Comparison of ENCODE assay signal across 15 cellular contexts in genomic region chr3:34969513-34969912, GRCh38.
DNase-seq lines count a peak whose midpoint lies in the region; ATAC-seq and TF ChIP-seq lines count a peak whose summit lies in the region.
"Had no signal": no experiment of that assay in that cellular context is flagged by ENCODE, and none has a peak within 500 bp of the region (broad histone marks: within the 10 kb centered on the region; RNA-seq: fewer than 3 reads in every experiment).

No MANE protein-coding gene starts in this region.

- no peaks in the 10 kb centered on the region for H4K20me1 ChIP-seq in Loucy (ENCODE audit: insufficient read depth, low read length, poor library complexity, severe bottlenecking)
- H4K20me1 ChIP-seq: BLaER1 treated with 17β-estradiol and CSF1 and Interleukin-3, amounts not matched to agents 10 nM and 100 nM had no signal

- H3K4me1 Mint-ChIP-seq in chondrocyte (ENCODE audit: low read depth) (peaks cover 13% of the 10 kb centered on the region), type B pancreatic cell (ENCODE audit: unreplicated experiment) (no peaks in the 10 kb centered on the region)

- no peaks in the 10 kb centered on the region for H3K4me1 ChIP-seq in liver (ENCODE audit: control insufficient read depth in 4 of 4, insufficient read depth in 4 of 4, low read length in 3 of 4)
- H3K4me1 ChIP-seq in right lobe of liver = no peaks in the 10 kb centered on the region
- no peaks in the 10 kb centered on the region for H3K4me1 ChIP-seq in Loucy (ENCODE audit: insufficient read depth, low read length, poor library complexity, severe bottlenecking)

- H3K27ac ChIP-seq in liver (ENCODE audit: low read depth in 1 of 2, low read length in 2 of 2) = no peak overlapping the region
- H3K27ac ChIP-seq in right lobe of liver = no peak overlapping the region
- H3K27ac ChIP-seq: BLaER1 treated with 17β-estradiol and CSF1 and Interleukin-3, amounts not matched to agents 10 nM and 100 nM; SJCRH30 had no signal

- no peak overlapping the region for H2AFZ ChIP-seq in Loucy (ENCODE audit: low read length)

- H3K27me3 Mint-ChIP-seq in chondrocyte (ENCODE audit: low read depth) (no peaks in the 10 kb centered on the region), type B pancreatic cell (no peaks in the 10 kb centered on the region)

- H3K9me3 ChIP-seq in liver (ENCODE audit: control insufficient read depth in 4 of 4, low read length in 3 of 4) (no peaks in the 10 kb centered on the region), right lobe of liver (no peaks in the 10 kb centered on the region), Loucy (ENCODE audit: insufficient read depth, low read depth, low read length) (no peaks in the 10 kb centered on the region)
- H3K9me3 ChIP-seq: BLaER1 treated with 17β-estradiol and CSF1 and Interleukin-3, amounts not matched to agents 10 nM and 100 nM; SJCRH30 had no signal

- H3K9me3 Mint-ChIP-seq in chondrocyte (ENCODE audit: low read depth) (no peaks in the 10 kb centered on the region), type B pancreatic cell (no peaks in the 10 kb centered on the region)
- peaks cover 5 to 9% of the 10 kb centered on the region in 2 donors for H3K9me3 Mint-ChIP-seq in activated naive CD4-positive, alpha-beta T cell treated with anti-CD3 and anti-CD28 coated beads, Interleukin-2, amount 50 U/mL, for 72 hours

- H3K4me3 Mint-ChIP-seq in chondrocyte (ENCODE audit: unreplicated experiment) (no peak overlapping the region), type B pancreatic cell (no peak overlapping the region)

- H3K27me3 ChIP-seq in liver (ENCODE audit: control insufficient read depth in 4 of 4, insufficient read depth in 4 of 4, low read length in 3 of 4) = no peaks in the 10 kb centered on the region
- H3K27me3 ChIP-seq in right lobe of liver = no peaks in the 10 kb centered on the region
- no peaks in the 10 kb centered on the region for H3K27me3 ChIP-seq in Loucy (ENCODE audit: insufficient read depth, low read length, poor library complexity, severe bottlenecking)
- H3K27me3 ChIP-seq: BLaER1 treated with 17β-estradiol and CSF1 and Interleukin-3, amounts not matched to agents 10 nM and 100 nM; SJCRH30 had no signal

- H3K36me3 Mint-ChIP-seq in chondrocyte (ENCODE audit: low read depth) (no peaks in the 10 kb centered on the region), type B pancreatic cell (no peaks in the 10 kb centered on the region)
- no peaks in the 10 kb centered on the region for H3K36me3 Mint-ChIP-seq in activated naive CD4-positive, alpha-beta T cell treated with anti-CD3 and anti-CD28 coated beads, Interleukin-2, amount 50 U/mL, for 72 hours

- peak; percentile 45 to 54 for TF ChIP-seq RAD21 in liver (IDR thresholded peaks at IDR 0.05)

- no peak overlapping the region for H3K27ac Mint-ChIP-seq in chondrocyte (ENCODE audit: unreplicated experiment)
- H3K27ac Mint-ChIP-seq in type B pancreatic cell = no peak overlapping the region
- H3K27ac Mint-ChIP-seq in activated naive CD4-positive, alpha-beta T cell treated with anti-CD3 and anti-CD28 coated beads, Interleukin-2, amount 50 U/mL, for 72 hours = no peak overlapping the region

- TF ChIP-seq CTCF in liver (IDR thresholded peaks at IDR 0.05; ENCODE audit: low read depth, low read length, missing input control) (no peak), right lobe of liver (IDR thresholded peaks at IDR 0.05) (peak in 1 of 4 donors; percentile 26), Loucy (conservative IDR thresholded peaks at IDR 0.05; ENCODE audit: low read length) (peak; percentile 48), chondrocyte (IDR thresholded peaks at IDR 0.05) (peak; percentile 39), type B pancreatic cell (conservative IDR thresholded peaks at IDR 0.05) (peak; percentile 33)

- ATAC-seq in right lobe of liver (no peak), HG02798 (IDR thresholded peaks at IDR 0.05; ENCODE audit: poor library complexity, unreplicated experiment) (no peak)
- no peak for ATAC-seq in activated naive CD4-positive, alpha-beta T cell treated with anti-CD3 and anti-CD28 coated beads, Interleukin-2, amount 50 U/mL, for 72 hours

- no peak overlapping the region for H3K4me3 ChIP-seq in liver (ENCODE audit: low read depth in 1 of 3, low read length in 3 of 3)
- no peak overlapping the region for H3K4me3 ChIP-seq in right lobe of liver
- H3K4me3 ChIP-seq in Loucy (ENCODE audit: low read length, poor library complexity, severe bottlenecking) = no peak overlapping the region
- H3K4me3 ChIP-seq: BLaER1 treated with 17β-estradiol and CSF1 and Interleukin-3, amounts not matched to agents 10 nM and 100 nM; SJCRH30 had no signal

- intact Hi-C loops in right lobe of liver (cut with DNase I) = no loop called here

- no peak for DNase-seq in right lobe of liver
- DNase-seq in chondrocyte (ENCODE audit: low spot score) = no peak
- no peak for DNase-seq in type B pancreatic cell (ENCODE audit: extremely low spot score, unreplicated experiment)
- DNase-seq in T-helper 9 cell = no peak
- no peak for DNase-seq in activated naive CD4-positive, alpha-beta T cell treated with anti-CD3 and anti-CD28 coated beads, Interleukin-2, amount 50 U/mL, for 72 hours (ENCODE audit: low spot score in 2 of 2)
- DNase-seq: DMS79 treated with DMSO at 0.1 percent for 48 hours, GDM1, IMR-90, NCI-H1048, NCI-H69, SJCRH30 had no signal

- H3K36me3 ChIP-seq in liver (ENCODE audit: control insufficient read depth in 4 of 4, insufficient read depth in 3 of 4, low read depth in 1 of 4, low read length in 3 of 4) (no peaks in the 10 kb centered on the region), right lobe of liver (no peaks in the 10 kb centered on the region), Loucy (ENCODE audit: insufficient read depth, low read length) (no peaks in the 10 kb centered on the region)
- H3K36me3 ChIP-seq: BLaER1 treated with 17β-estradiol and CSF1 and Interleukin-3, amounts not matched to agents 10 nM and 100 nM; SJCRH30 had no signal

- WGBS in liver = 75% methylated on average over 2 of the region's 2 CpGs
- 56% methylated on average over 2 of the region's 2 CpGs for WGBS in right lobe of liver (ENCODE audit: insufficient coverage, low coverage, low lambda C conversion rate, missing lambda C conversion rate)

- no peaks in the 10 kb centered on the region for H3F3A ChIP-seq in Loucy (ENCODE audit: low read depth)

- no peak overlapping the region for H3K4me2 ChIP-seq in Loucy (ENCODE audit: low read depth, low read length, poor library complexity, severe bottlenecking)
- H3K4me2 ChIP-seq: BLaER1 treated with 17β-estradiol and CSF1 and Interleukin-3, amounts not matched to agents 10 nM and 100 nM had no signal

- H3K9me2 ChIP-seq in Loucy (replicated peaks; ENCODE audit: low read depth, low read length) = no peaks in the 10 kb centered on the region

- no peak for TF ChIP-seq POLR2A in right lobe of liver (IDR thresholded peaks at IDR 0.05)

- H3K79me2 ChIP-seq in Loucy (ENCODE audit: insufficient read depth, low read length) = no peaks in the 10 kb centered on the region

- H3K9ac ChIP-seq in liver (ENCODE audit: low read depth in 1 of 2, low read length in 2 of 2) (no peak overlapping the region), Loucy (ENCODE audit: low read depth, low read length, poor library complexity, severe bottlenecking) (no peak overlapping the region)
- H3K9ac ChIP-seq: BLaER1 treated with 17β-estradiol and CSF1 and Interleukin-3, amounts not matched to agents 10 nM and 100 nM had no signal

TF ChIP-seq in liver, 16 proteins besides CTCF, POLR2A, EP300 and RAD21 (continues in another document):
- no peak for TF ChIP-seq RXRA (IDR thresholded peaks at IDR 0.05)
- no peak for TF ChIP-seq GABPA (IDR thresholded peaks at IDR 0.05 in 1 of 2, conservative IDR thresholded peaks at IDR 0.05 in 1 of 2)
- no peak for TF ChIP-seq NR2F2 (IDR thresholded peaks at IDR 0.05)
- TF ChIP-seq SP1 (IDR thresholded peaks at IDR 0.05) = no peak
- TF ChIP-seq, protein P1, sequence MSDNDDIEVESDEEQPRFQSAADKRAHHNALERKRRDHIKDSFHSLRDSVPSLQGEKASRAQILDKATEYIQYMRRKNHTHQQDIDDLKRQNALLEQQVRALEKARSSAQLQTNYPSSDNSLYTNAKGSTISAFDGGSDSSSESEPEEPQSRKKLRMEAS (IDR thresholded peaks at IDR 0.05) = no peak
- no peak for TF ChIP-seq TAF1 (conservative IDR thresholded peaks at IDR 0.05)
- no peak for TF ChIP-seq FOXA2 (IDR thresholded peaks at IDR 0.05)
- TF ChIP-seq EGR1 (IDR thresholded peaks at IDR 0.05; ENCODE audit: low read depth in 2 of 2) = no peak
- TF ChIP-seq ZBTB33 (IDR thresholded peaks at IDR 0.05) = no peak
- TF ChIP-seq HNF4G (IDR thresholded peaks at IDR 0.05) = no peak
- no peak for TF ChIP-seq HNF4A (conservative IDR thresholded peaks at IDR 0.05)
- TF ChIP-seq JUND (IDR thresholded peaks at IDR 0.05) = no peak
- no peak for TF ChIP-seq FOXA1 (IDR thresholded peaks at IDR 0.05)
